ENCODE assay signal across 6 cellular contexts in the genomic region with DNA sequence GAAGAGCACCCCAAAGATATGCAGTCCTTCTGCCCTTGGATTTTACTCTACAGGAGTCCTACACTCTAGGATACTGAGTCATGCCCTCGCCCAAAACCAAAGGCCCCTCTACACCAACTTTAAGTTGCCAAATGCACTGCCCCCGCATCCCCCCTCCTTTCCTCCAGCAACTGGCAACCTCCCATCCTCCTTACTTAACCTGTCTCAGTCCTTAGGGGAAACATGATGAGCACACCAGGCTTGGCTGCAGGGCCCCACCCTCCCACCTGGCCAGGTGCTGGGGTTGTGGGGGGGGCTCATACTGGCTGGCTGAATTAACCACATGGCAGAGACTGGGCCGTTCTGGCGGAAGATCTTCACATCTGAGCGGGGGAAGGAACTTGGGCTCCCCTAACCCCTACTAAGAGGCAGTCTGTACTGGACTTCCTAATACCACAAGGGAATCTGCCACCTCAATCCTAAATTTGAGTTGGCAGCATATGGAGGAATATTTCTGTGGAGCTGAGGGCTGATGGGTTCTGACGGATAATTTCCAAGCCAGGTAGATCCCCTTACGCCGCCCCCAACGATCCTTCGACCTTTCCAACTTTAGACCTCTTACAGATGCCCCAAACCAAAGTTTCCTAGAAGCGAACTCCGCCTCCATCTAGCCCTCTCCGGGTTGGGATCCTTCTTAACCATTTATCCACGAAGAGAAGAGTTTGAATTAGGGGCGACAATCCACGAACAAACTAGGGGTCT. TPM values are rescaled to one million over a fixed set of nuclear protein-coding genes. Genes with fewer than 3 reads are reported as not detected.
DNase-seq lines count a peak whose midpoint lies in the region; ATAC-seq and TF ChIP-seq lines count a peak whose summit lies in the region.

No MANE protein-coding gene starts in this region.

- peak overlapping the region; percentile 95 to 100 (median 98) for H3K27ac ChIP-seq in tibial nerve

- TF ChIP-seq POLR2A in tibial nerve (IDR thresholded peaks at IDR 0.05), result no peak

- H3K36me3 ChIP-seq in kidney epithelial cell (ENCODE audit: control insufficient read depth, insufficient read depth, low read length) (no peaks in the 10 kb centered on the region), tibial nerve (peaks cover 0 to under 1% (median 0%) of the 10 kb centered on the region in 3 donors)

- TF ChIP-seq EP300 in tibial nerve (IDR thresholded peaks at IDR 0.05), result no peak

- H3K9me3 ChIP-seq in tibial nerve, result no peaks in the 10 kb centered on the region

- no peaks in the 10 kb centered on the region for H3K27me3 ChIP-seq in kidney epithelial cell (ENCODE audit: control insufficient read depth, insufficient read depth, low read length)
- no peaks in the 10 kb centered on the region for H3K27me3 ChIP-seq in tibial nerve

- no peak for ATAC-seq in GM19351 (IDR thresholded peaks at IDR 0.05; ENCODE audit: unreplicated experiment)

- peak; percentile 46 for DNase-seq in DMS79 treated with DMSO at 0.1 percent for 48 hours (lab: John Stamatoyannopoulos, UW)
- no peak for DNase-seq in DMS79 (lab: John Stamatoyannopoulos, UW)
- peak; percentile 81 for DNase-seq in activated CD8-positive, alpha-beta memory T cell treated with anti-CD3 and anti-CD28 coated beads for 24 hours
- no peak for DNase-seq in kidney epithelial cell (ENCODE audit: low read depth)
- no peak for DNase-seq in tibial nerve (ENCODE audit: low spot score in 2 of 2)

- WGBS in tibial nerve, 2 donors, result 1 to 2% methylated on average over 16 of the region's 16 CpGs

- TF ChIP-seq CTCF in kidney epithelial cell (IDR thresholded peaks at IDR 0.05; ENCODE audit: insufficient read depth, low read length, poor library complexity, severe bottlenecking) (no peak), tibial nerve (IDR thresholded peaks at IDR 0.05) (no peak)

- peak overlapping the region; percentile 96 for H3K4me3 ChIP-seq in kidney epithelial cell (ENCODE audit: low read depth, low read length)
- peak overlapping the region; percentile 67 to 99 (median 92) for H3K4me3 ChIP-seq in tibial nerve

- peaks cover 0 to 73% (median 54%) of the 10 kb centered on the region in 4 donors for H3K4me1 ChIP-seq in tibial nerve

RNA-seq across cellular contexts. Expression of a gene that starts 1.1 kb away (rescaled TPM):
- total RNA-seq in kidney epithelial cell, result 271 and 296 TPM in 2 replicates
- total RNA-seq in tibial nerve, result 100 to 1,000 TPM; 120 to 177 (median 157) TPM

RNA-seq across cellular contexts. Expression of a gene that starts 9.5 kb away (rescaled TPM):
- total RNA-seq in kidney epithelial cell (42.5 and 62.2 TPM in 2 replicates), tibial nerve (10 to 100 TPM; 48.6 to 90.4 (median 66.2) TPM)

RNA-seq across cellular contexts. Expression of a gene that starts 17.0 kb away (rescaled TPM):
- total RNA-seq in kidney epithelial cell (56.0 and 59.3 TPM in 2 replicates), tibial nerve (10 to 100 TPM; 25.1 to 44.6 (median 30.8) TPM)

RNA-seq across cellular contexts. Expression of a gene that starts 21.8 kb away (rescaled TPM):
- 17.7 and 25.1 TPM in 2 replicates for total RNA-seq in kidney epithelial cell
- 10 to 100 TPM; 10.1 to 24.9 (median 18.6) TPM for total RNA-seq in tibial nerve

RNA-seq across cellular contexts. Expression of a gene that starts 22.1 kb away (rescaled TPM):
- total RNA-seq in kidney epithelial cell (13.0 and 13.6 TPM in 2 replicates), tibial nerve (10 to 100 TPM; 36.5 to 50.1 (median 46.0) TPM)

Comparison
In these comparisons a context has a peak if more than half of its experiments do, and no peak if none do; other contexts are left out.
1. DNase-seq: peak in DMS79 treated with DMSO at 0.1 percent for 48 hours (single experiment) and activated CD8-positive, alpha-beta memory T cell treated with anti-CD3 and anti-CD28 coated beads for 24 hours (single experiment); none in DMS79 (single experiment), kidney epithelial cell (single experiment) and tibial nerve (0 of 2).